24 cellular contexts compared by ENCODE assay signal in genomic region chr4:81965454-81965853, GRCh38.
DNase-seq lines count a peak whose midpoint lies in the region; ATAC-seq, FAIRE-seq and TF ChIP-seq lines count a peak whose summit lies in the region.
"Had no signal": no experiment of that assay in that cellular context is flagged by ENCODE, and none has a peak within 500 bp of the region (broad histone marks: within the 10 kb centered on the region; RNA-seq: fewer than 3 reads in every experiment).

No MANE protein-coding gene starts in this region.

- H3K27ac ChIP-seq in KMS-11 (peak overlapping the region; percentile 93), GM12878 (ENCODE audit: control insufficient read depth, insufficient read depth) (no peak overlapping the region)
- H3K27ac ChIP-seq: 22Rv1, A549 had no signal

- SMC1A ChIA-PET in GM12878 (lab: Charles Lee; ENCODE audit: uncharacterized antibody, unreplicated experiment), result no interaction called here

- POLR2A ChIA-PET in activated naive CD8-positive, alpha-beta T cell treated with anti-CD3 and anti-CD28 coated beads, Interleukin-2, amount 10 ng/mL, durations not matched to agents 7 days and 5 days (lab: Charles Lee), result no interaction called here
- POLR2A ChIA-PET in GM12878 (lab: Charles Lee), result no interaction called here

- no peak overlapping the region for H3K27ac Mint-ChIP-seq in activated naive CD8-positive, alpha-beta T cell treated with anti-CD3 and anti-CD28 coated beads, Interleukin-2, amount 10 ng/mL, durations not matched to agents 7 days and 5 days
- no peak overlapping the region for H3K27ac Mint-ChIP-seq in activated naive CD8-positive, alpha-beta T cell treated with anti-CD3 and anti-CD28 coated beads, Interleukin-2, amount 50 U/mL, for 24 hours
- H3K27ac Mint-ChIP-seq in natural killer cell, result no peak overlapping the region
- H3K27ac Mint-ChIP-seq: CD14-positive monocyte; CD4-positive, alpha-beta memory T cell; HFFc6; IgD-negative memory B cell had no signal

- WGBS in GM12878 (ENCODE audit: insufficient coverage, insufficient replicate concordance, low lambda C conversion rate, missing lambda C conversion rate), result 0% methylated on average over 1 of the region's 1 CpG

- ATAC-seq in activated naive CD8-positive, alpha-beta T cell treated with anti-CD3 and anti-CD28 coated beads, Interleukin-2, amount 10 ng/mL, durations not matched to agents 7 days and 5 days (ENCODE audit: low read depth), result peak; percentile 45
- ATAC-seq in activated naive CD8-positive, alpha-beta T cell treated with anti-CD3 and anti-CD28 coated beads, Interleukin-2, amount 50 U/mL, for 24 hours, result no peak
- ATAC-seq in HG02870 (IDR thresholded peaks at IDR 0.05; ENCODE audit: unreplicated experiment) (peak; percentile 52), GM12878 (peak; percentile 56), GM21737 (IDR thresholded peaks at IDR 0.05; ENCODE audit: unreplicated experiment) (no peak), natural killer cell (no peak)
- ATAC-seq: A549, HCT116, HepG2 had no signal

- TF ChIP-seq POLR2A in GM12878 (IDR thresholded peaks at IDR 0.05; ENCODE audit: low read depth, low read length), result no peak

- in situ Hi-C loops in GM12878 (cut with MboI), result no loop called here

- H3K9me3 ChIP-seq in GM12878 (replicated peaks; ENCODE audit: control insufficient read depth, insufficient read depth, low read length), result no peaks in the 10 kb centered on the region
- H3K9me3 ChIP-seq: A549 had no signal

- no peak for TF ChIP-seq RAD21 in GM12878 (IDR thresholded peaks at IDR 0.05; ENCODE audit: insufficient read depth, low read depth, low read length)

- H3K4me1 Mint-ChIP-seq in activated naive CD8-positive, alpha-beta T cell treated with anti-CD3 and anti-CD28 coated beads, Interleukin-2, amount 10 ng/mL, durations not matched to agents 7 days and 5 days, result peaks cover 8% of the 10 kb centered on the region
- peaks cover 6% of the 10 kb centered on the region for H3K4me1 Mint-ChIP-seq in activated naive CD8-positive, alpha-beta T cell treated with anti-CD3 and anti-CD28 coated beads, Interleukin-2, amount 50 U/mL, for 24 hours
- H3K4me1 Mint-ChIP-seq in natural killer cell, result no peaks in the 10 kb centered on the region
- H3K4me1 Mint-ChIP-seq: CD14-positive monocyte had no signal

- RAD21 ChIA-PET in GM12878 (lab: Charles Lee; ENCODE audit: unreplicated experiment), result no interaction called here

- peaks cover 1% of the 10 kb centered on the region for H3K9me3 Mint-ChIP-seq in activated naive CD8-positive, alpha-beta T cell treated with anti-CD3 and anti-CD28 coated beads, Interleukin-2, amount 10 ng/mL, durations not matched to agents 7 days and 5 days
- H3K9me3 Mint-ChIP-seq in activated naive CD8-positive, alpha-beta T cell treated with anti-CD3 and anti-CD28 coated beads, Interleukin-2, amount 50 U/mL, for 24 hours, result no peaks in the 10 kb centered on the region
- no peaks in the 10 kb centered on the region for H3K9me3 Mint-ChIP-seq in natural killer cell
- H3K9me3 Mint-ChIP-seq: CD14-positive monocyte had no signal

- no peak for DNase-seq in activated naive CD8-positive, alpha-beta T cell treated with anti-CD3 and anti-CD28 coated beads, Interleukin-2, amount 10 ng/mL, durations not matched to agents 7 days and 5 days
- no peak for DNase-seq in activated naive CD8-positive, alpha-beta T cell treated with anti-CD3 and anti-CD28 coated beads, Interleukin-2, amount 50 U/mL, for 24 hours
- no peak for DNase-seq in GM12878 (ENCODE audit: low read depth, low spot score)
- no peak for DNase-seq in NCI-H446 treated with DMSO at 0.1 percent for 48 hours (lab: John Stamatoyannopoulos, UW)
- DNase-seq in natural killer cell, result no peak
- DNase-seq: AML-193; CD4-positive, alpha-beta memory T cell; DMS79 treated with DMSO at 0.1 percent for 48 hours; GF-D8; GOT3; H7; HFFc6; Kasumi-1; KBM-7 had no signal

- TF ChIP-seq CTCF in KMS-11 (conservative IDR thresholded peaks at IDR 0.05; ENCODE audit: low read depth, low read length) (no peak), GM12878 (IDR thresholded peaks at IDR 0.05 in 2 of 3, conservative IDR thresholded peaks at IDR 0.05 in 1 of 3; ENCODE audit: control insufficient read depth in 2 of 3, extremely low read depth in 1 of 3, insufficient read depth in 1 of 3, low read depth in 3 of 3, low read length in 3 of 3) (no peak), natural killer cell (IDR thresholded peaks at IDR 0.05) (no peak)

- H3K79me2 ChIP-seq in KMS-11 (ENCODE audit: insufficient read depth, low read depth), result no peaks in the 10 kb centered on the region
- H3K79me2 ChIP-seq in GM12878 (ENCODE audit: control insufficient read depth, insufficient read depth, low read length), result no peaks in the 10 kb centered on the region

- H3K36me3 ChIP-seq in KMS-11 (ENCODE audit: insufficient read depth) (no peaks in the 10 kb centered on the region), GM12878 (ENCODE audit: control insufficient read depth in 2 of 2, insufficient read depth in 2 of 2, low read length in 1 of 2) (no peaks in the 10 kb centered on the region)

- H2AFZ ChIP-seq in KMS-11 (ENCODE audit: low read depth), result peak overlapping the region; percentile 6; the same call in 1 of the 2 replicates
- no peak overlapping the region for H2AFZ ChIP-seq in GM12878 (ENCODE audit: control insufficient read depth, low read depth, low read length)

- H3K4me1 ChIP-seq in KMS-11 (ENCODE audit: low read depth, poor library complexity, severe bottlenecking), result peaks cover 90% of the 10 kb centered on the region
- H3K4me1 ChIP-seq in GM12878 (ENCODE audit: control insufficient read depth, insufficient read depth, low read length), result no peaks in the 10 kb centered on the region
- H3K4me1 ChIP-seq: A549 had no signal

- no peak for FAIRE-seq in GM12878 (lab: Jason Lieb, UNC)
- FAIRE-seq: A549, GM12892, HepG2 had no signal

- H3K4me3 ChIP-seq in KMS-11 (IDR thresholded peaks at IDR 0.05; ENCODE audit: insufficient read depth, low read depth, low read length) (peak overlapping the region; percentile 54), GM12878 (no peak overlapping the region)
- H3K4me3 ChIP-seq: A549 had no signal

- peaks cover 3% of the 10 kb centered on the region for H3K27me3 Mint-ChIP-seq in activated naive CD8-positive, alpha-beta T cell treated with anti-CD3 and anti-CD28 coated beads, Interleukin-2, amount 10 ng/mL, durations not matched to agents 7 days and 5 days
- H3K27me3 Mint-ChIP-seq in activated naive CD8-positive, alpha-beta T cell treated with anti-CD3 and anti-CD28 coated beads, Interleukin-2, amount 50 U/mL, for 24 hours, result peaks cover 9% of the 10 kb centered on the region
- H3K27me3 Mint-ChIP-seq in natural killer cell (ENCODE audit: low read depth in 2 of 2), result peaks cover 7% of the 10 kb centered on the region in 2 donors

- H4K20me1 ChIP-seq in KMS-11 (ENCODE audit: insufficient read depth) (no peaks in the 10 kb centered on the region), GM12878 (ENCODE audit: control insufficient read depth, insufficient read depth) (no peaks in the 10 kb centered on the region)

- TF ChIP-seq EP300 in GM12878 (IDR thresholded peaks at IDR 0.05; ENCODE audit: borderline replicate concordance in 1 of 2, control insufficient read depth in 1 of 2, low read depth in 2 of 2, low read length in 2 of 2), result no peak

- H3K4me2 ChIP-seq in KMS-11 (peak overlapping the region; percentile 81), GM12878 (ENCODE audit: control insufficient read depth, insufficient read depth) (no peak overlapping the region)
- H3K4me2 ChIP-seq: A549 had no signal

- CTCF ChIA-PET in GM12878 (lab: Yijun Ruan, JAX), result no interaction called here

- H3K36me3 Mint-ChIP-seq in activated naive CD8-positive, alpha-beta T cell treated with anti-CD3 and anti-CD28 coated beads, Interleukin-2, amount 10 ng/mL, durations not matched to agents 7 days and 5 days, result no peaks in the 10 kb centered on the region
- H3K36me3 Mint-ChIP-seq in activated naive CD8-positive, alpha-beta T cell treated with anti-CD3 and anti-CD28 coated beads, Interleukin-2, amount 50 U/mL, for 24 hours (ENCODE audit: low read depth), result no peaks in the 10 kb centered on the region
- no peaks in the 10 kb centered on the region for H3K36me3 Mint-ChIP-seq in natural killer cell
- H3K36me3 Mint-ChIP-seq: CD14-positive monocyte; CD4-positive, alpha-beta memory T cell; IgD-negative memory B cell had no signal

- H3K9ac ChIP-seq in KMS-11 (peak overlapping the region; percentile 38; the same call in 1 of the 2 replicates), GM12878 (ENCODE audit: control insufficient read depth, insufficient read depth, low read length) (no peak overlapping the region)

- intact Hi-C loops in GM12878 (cut with micrococcal nuclease; ENCODE audit: unreplicated experiment) (no loop called here), natural killer cell (cut with micrococcal nuclease) (no loop called here)

- H3K4me3 Mint-ChIP-seq in activated naive CD8-positive, alpha-beta T cell treated with anti-CD3 and anti-CD28 coated beads, Interleukin-2, amount 10 ng/mL, durations not matched to agents 7 days and 5 days, result no peak overlapping the region
- H3K4me3 Mint-ChIP-seq in activated naive CD8-positive, alpha-beta T cell treated with anti-CD3 and anti-CD28 coated beads, Interleukin-2, amount 50 U/mL, for 24 hours, result no peak overlapping the region
- no peak overlapping the region for H3K4me3 Mint-ChIP-seq in natural killer cell
- H3K4me3 Mint-ChIP-seq: CD14-positive monocyte; CD4-positive, alpha-beta memory T cell; HFFc6; IgD-negative memory B cell had no signal

- BruUV-seq in GM12878 (replicated peaks; lab: Mats Ljungman, UMichigan), result no TSS peak

- H3K27me3 ChIP-seq in KMS-11 (ENCODE audit: insufficient read depth, low read depth) (no peaks in the 10 kb centered on the region), GM12878 (replicated peaks in 1 of 2; ENCODE audit: control insufficient read depth in 2 of 2, insufficient read depth in 2 of 2, low read length in 1 of 2) (no peaks in the 10 kb centered on the region)

TF ChIP-seq in GM12878, 131 proteins besides CTCF, POLR2A, EP300 and RAD21 (continues in another document):
- TF ChIP-seq MEF2A (IDR thresholded peaks at IDR 0.05; ENCODE audit: insufficient read depth, low read depth, low read length) (no peak), USF1 (IDR thresholded peaks at IDR 0.05; ENCODE audit: borderline replicate concordance, extremely low read length, insufficient read depth, low read depth, low read length) (no peak), POLR2AphosphoS5 (IDR thresholded peaks at IDR 0.05; ENCODE audit: low read length) (no peak), JUND (IDR thresholded peaks at IDR 0.05; ENCODE audit: low read depth, low read length) (no peak), FOXK2 (IDR thresholded peaks at IDR 0.05) (no peak), IRF4 (IDR thresholded peaks at IDR 0.05; ENCODE audit: low read depth, low read length) (no peak), LARP7 (IDR thresholded peaks at IDR 0.05) (no peak), IKZF2 (IDR thresholded peaks at IDR 0.05) (no peak)

Comparison
In these comparisons a context has a peak if more than half of its experiments do, and no peak if none do; other contexts are left out.
1. ATAC-seq: peak in activated naive CD8-positive, alpha-beta T cell treated with anti-CD3 and anti-CD28 coated beads, Interleukin-2, amount 10 ng/mL, durations not matched to agents 7 days and 5 days (single experiment), HG02870 (single experiment) and GM12878 (single experiment); none in activated naive CD8-positive, alpha-beta T cell treated with anti-CD3 and anti-CD28 coated beads, Interleukin-2, amount 50 U/mL, for 24 hours (single experiment), GM21737 (single experiment) and natural killer cell (0 of 3).